Comparison of ENCODE assay signal across 11 cellular contexts in genomic region chr16:67240506-67240905, GRCh38. TPM values are rescaled to one million over a fixed set of nuclear protein-coding genes. Genes with fewer than 3 reads are reported as not detected.
DNase-seq lines count a peak whose midpoint lies in the region; ATAC-seq and TF ChIP-seq lines count a peak whose summit lies in the region.
"Had no signal": no experiment of that assay in that cellular context is flagged by ENCODE, and none has a peak within 500 bp of the region (broad histone marks: within the 10 kb centered on the region; RNA-seq: fewer than 3 reads in every experiment).

No MANE protein-coding gene starts in this region.

- H3K27ac ChIP-seq in heart right ventricle (peak overlapping the region; percentile 79 to 99 (median 96)), dorsolateral prefrontal cortex (peak overlapping the region in 34 of 59 donors; percentile 6 to 80 (median 60))

- intact Hi-C loops in heart right ventricle (cut with DNase I) (no loop called here), Right ventricle myocardium superior (cut with DNase I) (no loop called here), dorsolateral prefrontal cortex (cut with DNase I) (no loop called here), mucosa of descending colon (cut with DNase I, micrococcal nuclease) (no loop called here)

- no peaks in the 10 kb centered on the region for H3K9me3 ChIP-seq in heart right ventricle
- no peaks in the 10 kb centered on the region for H3K9me3 ChIP-seq in mucosa of descending colon
- H3K9me3 ChIP-seq: BE2C had no signal

- DNase-seq in heart right ventricle (no peak), Right ventricle myocardium superior (no peak), dorsolateral prefrontal cortex (no peak), mucosa of descending colon (peak in 2 of 3 donors; percentile 45 to 46), SIG-M5 (lab: John Stamatoyannopoulos, UW) (no peak), NCI-H1930 (lab: John Stamatoyannopoulos, UW) (no peak), NCI-H446 (lab: John Stamatoyannopoulos, UW) (no peak)
- DNase-seq: BE2C, NCI-H2081 treated with DMSO at 0.1 percent for 48 hours had no signal

- ATAC-seq in heart right ventricle: peak in 1 of 8 donors; percentile 1
- no peak for ATAC-seq in Right ventricle myocardium superior (ENCODE audit: poor library complexity)
- ATAC-seq in mucosa of descending colon: no peak
- no peak for ATAC-seq in GM18517 (IDR thresholded peaks at IDR 0.05; ENCODE audit: unreplicated experiment)
- ATAC-seq: GM12878 had no signal

- H3K36me3 ChIP-seq in heart right ventricle (peaks cover 0 to 55% (median 39%) of the 10 kb centered on the region in 9 donors), mucosa of descending colon (ENCODE audit: low read depth) (peaks cover 8% of the 10 kb centered on the region)

- H3K4me1 ChIP-seq in heart right ventricle (peaks cover 39 to 63% (median 57%) of the 10 kb centered on the region in 9 donors), mucosa of descending colon (ENCODE audit: low read depth) (peaks cover 47% of the 10 kb centered on the region)

- no peaks in the 10 kb centered on the region for H3K27me3 ChIP-seq in heart right ventricle
- no peaks in the 10 kb centered on the region for H3K27me3 ChIP-seq in dorsolateral prefrontal cortex
- H3K27me3 ChIP-seq: BE2C had no signal

- 77 to 87% methylated on average over 4 of the region's 4 CpGs for WGBS in heart right ventricle, 2 donors

- TF ChIP-seq CTCF in heart right ventricle (IDR thresholded peaks at IDR 0.05) (no peak), dorsolateral prefrontal cortex (IDR thresholded peaks at IDR 0.05 in 54 of 56, conservative IDR thresholded peaks at IDR 0.05 in 2 of 56; ENCODE audit: low read depth in 1 of 56, partially characterized antibody in 56 of 56) (no peak), mucosa of descending colon (IDR thresholded peaks at IDR 0.05) (no peak)

- no peak overlapping the region for H3K4me3 ChIP-seq in heart right ventricle
- H3K4me3 ChIP-seq in dorsolateral prefrontal cortex: no peak overlapping the region
- H3K4me3 ChIP-seq in mucosa of descending colon: no peak overlapping the region
- H3K4me3 ChIP-seq: GM12878 had no signal

RNA-seq across cellular contexts. Expression of gene FHOD1, which starts 6.8 kb away (rescaled TPM):
- total RNA-seq in heart right ventricle (10 to 100 TPM; 11.6 to 26.2 (median 19.1) TPM), Right ventricle myocardium superior (13.5 TPM), dorsolateral prefrontal cortex (10 to 100 TPM in 102 of 120 experiments, 1 to 10 TPM in 18; 5.4 to 26.6 (median 13.7) TPM), mucosa of descending colon (10 to 100 TPM; 30.7 to 36.5 (median 34.1) TPM)
- 10 to 100 TPM; 16.6 to 71.1 TPM for polyA plus RNA-seq in heart right ventricle

RNA-seq across cellular contexts. Expression of gene SLC9A5, which starts 8.3 kb away (rescaled TPM):
- total RNA-seq in heart right ventricle (1 to 10 TPM in 6 of 10 donors, under 1 TPM in 4; 0.71 to 2.4 (median 1.0) TPM), Right ventricle myocardium superior (0.83 TPM), dorsolateral prefrontal cortex (10 to 100 TPM in 69 of 120 experiments, 1 to 10 TPM in 51; 3.0 to 25.8 (median 10.6) TPM), mucosa of descending colon (1 to 10 TPM; 1.7 to 2.6 (median 1.9) TPM)
- 1 to 10 TPM in 1 of 2 donors, under 1 TPM in 1; 0.26 to 1.5 TPM for polyA plus RNA-seq in heart right ventricle

RNA-seq across cellular contexts. Expression of gene TMEM208, which starts 13.6 kb away (rescaled TPM):
- total RNA-seq in heart right ventricle (10 to 100 TPM in 6 of 10 donors, 1 to 10 TPM in 4; 7.6 to 22.1 (median 11.7) TPM), Right ventricle myocardium superior (11.0 TPM), dorsolateral prefrontal cortex (10 to 100 TPM; 16.2 to 40.3 (median 28.1) TPM), mucosa of descending colon (10 to 100 TPM; 30.8 to 39.6 (median 36.1) TPM)
- polyA plus RNA-seq in heart right ventricle: 10 to 100 TPM; 74.7 to 92.0 TPM

RNA-seq across cellular contexts. Expression of gene PLEKHG4, which starts 38.8 kb away (rescaled TPM):
- total RNA-seq in heart right ventricle (1 to 10 TPM in 4 of 10 donors, under 1 TPM in 6; 0.25 to 2.5 (median 0.61) TPM), Right ventricle myocardium superior (0.89 TPM), dorsolateral prefrontal cortex (10 to 100 TPM in 3 of 120 experiments, 1 to 10 TPM in 117; 1.2 to 17.6 (median 4.5) TPM), mucosa of descending colon (10 to 100 TPM in 2 of 3 donors, 1 to 10 TPM in 1; 8.0 to 15.4 (median 10.5) TPM)
- polyA plus RNA-seq in heart right ventricle: 1 to 10 TPM; 1.3 to 2.9 TPM

RNA-seq across cellular contexts. Expression of gene ELMO3, which starts 41.6 kb away (rescaled TPM):
- total RNA-seq in heart right ventricle: 1 to 10 TPM in 1 of 10 donors, under 1 TPM in 9; 0.19 to 1.1 (median 0.42) TPM
- 1 to 10 TPM; 1.3 to 1.9 TPM for polyA plus RNA-seq in heart right ventricle
- total RNA-seq in Right ventricle myocardium superior: 0.54 TPM
- 1 to 10 TPM in 96 of 120 experiments, under 1 TPM in 24; 0.41 to 2.9 (median 1.3) TPM for total RNA-seq in dorsolateral prefrontal cortex
- total RNA-seq in mucosa of descending colon: 10 to 100 TPM; 25.4 to 68.0 (median 42.1) TPM

Comparison
In these comparisons a context has a peak if more than half of its experiments do, and no peak if none do; other contexts are left out.
1. DNase-seq: peak in mucosa of descending colon (2 of 3); none in heart right ventricle (0 of 2), Right ventricle myocardium superior (single experiment), dorsolateral prefrontal cortex (0 of 10), SIG-M5 (single experiment), NCI-H1930 (0 of 2) and NCI-H446 (0 of 2).